1 cellular context compared by ENCODE assay signal in the genomic region with DNA sequence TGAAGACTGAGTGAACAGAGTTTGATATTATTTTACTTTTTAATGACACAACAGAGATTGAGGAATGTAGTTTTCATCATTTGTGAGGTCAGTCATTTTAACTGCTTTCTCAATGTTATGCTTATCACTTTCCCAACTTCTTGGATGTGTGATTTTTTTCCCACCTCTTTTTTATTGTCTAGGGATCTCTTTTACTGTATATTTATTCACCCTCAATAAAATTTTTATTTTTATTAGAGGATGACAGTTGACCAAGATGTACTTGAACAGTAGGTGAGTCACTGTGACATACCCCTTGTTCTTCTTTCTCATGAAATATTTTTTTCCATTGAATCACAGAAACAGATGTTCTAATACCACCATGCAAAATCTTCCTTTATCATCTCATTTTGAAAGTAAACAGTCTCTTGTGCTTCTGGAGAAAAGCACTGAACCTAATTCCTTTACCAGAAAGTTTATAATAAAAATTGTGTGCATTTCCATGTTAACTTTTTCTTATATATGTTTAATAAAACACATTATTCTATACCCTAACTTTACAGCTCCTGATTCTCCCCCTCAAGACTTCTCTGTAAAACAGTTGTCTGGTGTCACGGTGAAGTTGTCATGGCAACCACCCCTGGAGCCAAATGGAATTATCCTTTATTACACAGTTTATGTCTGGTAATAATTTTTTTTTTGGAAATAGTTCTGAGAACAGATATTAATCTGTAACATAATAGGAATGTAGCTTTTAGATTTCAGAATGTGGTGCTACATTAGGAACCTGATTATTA.
TF ChIP-seq lines count a peak whose summit lies in the region.

No MANE protein-coding gene starts in this region.

TF ChIP-seq in SK-N-SH, 30 proteins besides CTCF, POLR2A, EP300 and RAD21 (continued from another document):
- TF ChIP-seq, protein P1, sequence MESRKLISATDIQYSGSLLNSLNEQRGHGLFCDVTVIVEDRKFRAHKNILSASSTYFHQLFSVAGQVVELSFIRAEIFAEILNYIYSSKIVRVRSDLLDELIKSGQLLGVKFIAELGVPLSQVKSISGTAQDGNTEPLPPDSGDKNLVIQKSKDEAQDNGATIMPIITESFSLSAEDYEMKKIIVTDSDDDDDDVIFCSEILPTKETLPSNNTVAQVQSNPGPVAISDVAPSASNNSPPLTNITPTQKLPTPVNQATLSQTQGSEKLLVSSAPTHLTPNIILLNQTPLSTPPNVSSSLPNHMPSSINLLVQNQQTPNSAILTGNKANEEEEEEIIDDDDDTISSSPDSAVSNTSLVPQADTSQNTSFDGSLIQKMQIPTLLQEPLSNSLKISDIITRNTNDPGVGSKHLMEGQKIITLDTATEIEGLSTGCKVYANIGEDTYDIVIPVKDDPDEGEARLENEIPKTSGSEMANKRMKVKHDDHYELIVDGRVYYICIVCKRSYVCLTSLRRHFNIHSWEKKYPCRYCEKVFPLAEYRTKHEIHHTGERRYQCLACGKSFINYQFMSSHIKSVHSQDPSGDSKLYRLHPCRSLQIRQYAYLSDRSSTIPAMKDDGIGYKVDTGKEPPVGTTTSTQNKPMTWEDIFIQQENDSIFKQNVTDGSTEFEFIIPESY (IDR thresholded peaks at IDR 0.05; ENCODE audit: borderline replicate concordance, low read depth) = no peak
- peak; percentile 60 for TF ChIP-seq FOSL2 (IDR thresholded peaks at IDR 0.05; ENCODE audit: borderline replicate concordance, low read depth)
- TF ChIP-seq, protein P2, sequence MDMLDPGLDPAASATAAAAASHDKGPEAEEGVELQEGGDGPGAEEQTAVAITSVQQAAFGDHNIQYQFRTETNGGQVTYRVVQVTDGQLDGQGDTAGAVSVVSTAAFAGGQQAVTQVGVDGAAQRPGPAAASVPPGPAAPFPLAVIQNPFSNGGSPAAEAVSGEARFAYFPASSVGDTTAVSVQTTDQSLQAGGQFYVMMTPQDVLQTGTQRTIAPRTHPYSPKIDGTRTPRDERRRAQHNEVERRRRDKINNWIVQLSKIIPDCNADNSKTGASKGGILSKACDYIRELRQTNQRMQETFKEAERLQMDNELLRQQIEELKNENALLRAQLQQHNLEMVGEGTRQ (IDR thresholded peaks at IDR 0.05; ENCODE audit: borderline replicate concordance, low read depth, low read length) = no peak
- no peak for TF ChIP-seq SMC3 (IDR thresholded peaks at IDR 0.05; ENCODE audit: low read depth, low read length)
- TF ChIP-seq, protein P3, sequence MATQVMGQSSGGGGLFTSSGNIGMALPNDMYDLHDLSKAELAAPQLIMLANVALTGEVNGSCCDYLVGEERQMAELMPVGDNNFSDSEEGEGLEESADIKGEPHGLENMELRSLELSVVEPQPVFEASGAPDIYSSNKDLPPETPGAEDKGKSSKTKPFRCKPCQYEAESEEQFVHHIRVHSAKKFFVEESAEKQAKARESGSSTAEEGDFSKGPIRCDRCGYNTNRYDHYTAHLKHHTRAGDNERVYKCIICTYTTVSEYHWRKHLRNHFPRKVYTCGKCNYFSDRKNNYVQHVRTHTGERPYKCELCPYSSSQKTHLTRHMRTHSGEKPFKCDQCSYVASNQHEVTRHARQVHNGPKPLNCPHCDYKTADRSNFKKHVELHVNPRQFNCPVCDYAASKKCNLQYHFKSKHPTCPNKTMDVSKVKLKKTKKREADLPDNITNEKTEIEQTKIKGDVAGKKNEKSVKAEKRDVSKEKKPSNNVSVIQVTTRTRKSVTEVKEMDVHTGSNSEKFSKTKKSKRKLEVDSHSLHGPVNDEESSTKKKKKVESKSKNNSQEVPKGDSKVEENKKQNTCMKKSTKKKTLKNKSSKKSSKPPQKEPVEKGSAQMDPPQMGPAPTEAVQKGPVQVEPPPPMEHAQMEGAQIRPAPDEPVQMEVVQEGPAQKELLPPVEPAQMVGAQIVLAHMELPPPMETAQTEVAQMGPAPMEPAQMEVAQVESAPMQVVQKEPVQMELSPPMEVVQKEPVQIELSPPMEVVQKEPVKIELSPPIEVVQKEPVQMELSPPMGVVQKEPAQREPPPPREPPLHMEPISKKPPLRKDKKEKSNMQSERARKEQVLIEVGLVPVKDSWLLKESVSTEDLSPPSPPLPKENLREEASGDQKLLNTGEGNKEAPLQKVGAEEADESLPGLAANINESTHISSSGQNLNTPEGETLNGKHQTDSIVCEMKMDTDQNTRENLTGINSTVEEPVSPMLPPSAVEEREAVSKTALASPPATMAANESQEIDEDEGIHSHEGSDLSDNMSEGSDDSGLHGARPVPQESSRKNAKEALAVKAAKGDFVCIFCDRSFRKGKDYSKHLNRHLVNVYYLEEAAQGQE (IDR thresholded peaks at IDR 0.05; ENCODE audit: low read depth, low read length) = no peak
- no peak for TF ChIP-seq TAF1 (IDR thresholded peaks at IDR 0.05; ENCODE audit: borderline replicate concordance, low read depth, low read length)
- peak; percentile 77; the same call in 1 of the 2 replicates for TF ChIP-seq FOXM1 (IDR thresholded peaks at IDR 0.05; ENCODE audit: low read depth)
- TF ChIP-seq, protein P4, sequence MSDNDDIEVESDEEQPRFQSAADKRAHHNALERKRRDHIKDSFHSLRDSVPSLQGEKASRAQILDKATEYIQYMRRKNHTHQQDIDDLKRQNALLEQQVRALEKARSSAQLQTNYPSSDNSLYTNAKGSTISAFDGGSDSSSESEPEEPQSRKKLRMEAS (IDR thresholded peaks at IDR 0.05; ENCODE audit: low read depth) = no peak
- no peak for TF ChIP-seq NRF1 (IDR thresholded peaks at IDR 0.05; ENCODE audit: low read depth, low read length)
- TF ChIP-seq SIN3A (IDR thresholded peaks at IDR 0.05; ENCODE audit: borderline replicate concordance, low read depth, low read length) = no peak
- 0 out of 2 replicates have a peak, but pooled peaks have one; percentile 13 for TF ChIP-seq RXRA (IDR thresholded peaks at IDR 0.05; ENCODE audit: borderline replicate concordance, low read depth)
- no peak for TF ChIP-seq RCOR1 (IDR thresholded peaks at IDR 0.05; ENCODE audit: low read length)
- TF ChIP-seq, protein P5, sequence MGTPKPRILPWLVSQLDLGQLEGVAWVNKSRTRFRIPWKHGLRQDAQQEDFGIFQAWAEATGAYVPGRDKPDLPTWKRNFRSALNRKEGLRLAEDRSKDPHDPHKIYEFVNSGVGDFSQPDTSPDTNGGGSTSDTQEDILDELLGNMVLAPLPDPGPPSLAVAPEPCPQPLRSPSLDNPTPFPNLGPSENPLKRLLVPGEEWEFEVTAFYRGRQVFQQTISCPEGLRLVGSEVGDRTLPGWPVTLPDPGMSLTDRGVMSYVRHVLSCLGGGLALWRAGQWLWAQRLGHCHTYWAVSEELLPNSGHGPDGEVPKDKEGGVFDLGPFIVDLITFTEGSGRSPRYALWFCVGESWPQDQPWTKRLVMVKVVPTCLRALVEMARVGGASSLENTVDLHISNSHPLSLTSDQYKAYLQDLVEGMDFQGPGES (IDR thresholded peaks at IDR 0.05; ENCODE audit: low read depth, low read length) = no peak
- peak; percentile 64 for TF ChIP-seq JUND (IDR thresholded peaks at IDR 0.05)
- no peak for TF ChIP-seq GABPA (IDR thresholded peaks at IDR 0.05; ENCODE audit: low read depth)
- no peak for TF ChIP-seq YY1 (IDR thresholded peaks at IDR 0.05; ENCODE audit: low read depth)
- no peak for TF ChIP-seq FOXJ3 (CRISPR knock-in tag; IDR thresholded peaks at IDR 0.05)
